ENCODE assay signal across 10 cellular contexts in the genomic region with DNA sequence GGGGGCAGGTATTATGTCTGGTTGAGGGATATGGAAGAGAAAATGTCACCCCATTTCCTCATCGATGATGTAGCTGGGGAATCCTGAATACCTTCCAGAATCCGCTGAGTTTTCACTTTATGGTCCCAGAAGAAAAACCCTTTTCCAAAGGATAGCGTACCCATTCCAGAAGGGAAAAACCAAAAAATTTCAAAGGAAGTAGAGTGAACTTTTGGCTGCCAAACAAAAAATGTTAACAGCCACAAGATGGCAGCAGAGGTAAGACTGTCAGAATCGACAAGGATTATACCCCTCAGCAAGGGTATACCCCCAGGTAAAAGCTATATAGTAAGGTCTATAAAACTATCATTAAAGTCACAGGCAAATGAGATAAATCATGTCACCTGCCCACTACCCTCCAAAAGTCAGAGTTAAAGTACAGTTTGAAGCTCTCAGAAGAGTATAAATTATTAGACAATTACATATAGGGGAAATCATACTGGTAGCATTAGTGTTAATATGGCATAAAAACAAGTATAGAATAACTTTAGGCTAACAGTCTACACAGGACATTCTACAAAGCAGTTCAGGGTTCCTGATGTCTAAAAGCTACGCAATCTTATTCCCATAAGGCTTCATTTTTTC. TPM values are rescaled to one million over a fixed set of nuclear protein-coding genes. Genes with fewer than 3 reads are reported as not detected.
DNase-seq lines count a peak whose midpoint lies in the region; ATAC-seq and TF ChIP-seq lines count a peak whose summit lies in the region.
"Had no signal": no experiment of that assay in that cellular context is flagged by ENCODE, and none has a peak within 500 bp of the region (broad histone marks: within the 10 kb centered on the region; RNA-seq: fewer than 3 reads in every experiment).

No MANE protein-coding gene starts in this region.

- peak; percentile 67 for TF ChIP-seq CTCF in foreskin fibroblast (IDR thresholded peaks at IDR 0.05; ENCODE audit: low read depth, low read length)

- H3K9me3 Mint-ChIP-seq in activated CD4-positive, alpha-beta T cell treated with anti-CD3 and anti-CD28 coated beads, Interleukin-2, amount 10 ng/mL, durations not matched to agents 7 days and 5 days, result no peaks in the 10 kb centered on the region
- no peaks in the 10 kb centered on the region for H3K9me3 Mint-ChIP-seq in stimulated activated naive B cell treated with anti-CD40 and anti-IgM and Interleukin-4, amounts not matched to agents 10 μg/mL and 1 μg/mL and 100 μg/mL, for 72 hours
- H3K9me3 Mint-ChIP-seq: CD8-positive, alpha-beta memory T cell had no signal

- H3K4me3 ChIP-seq in foreskin fibroblast (ENCODE audit: low read depth in 1 of 2, low read length in 2 of 2), result no peak overlapping the region

- POLR2A ChIA-PET in activated CD4-positive, alpha-beta T cell treated with anti-CD3 and anti-CD28 coated beads, Interleukin-2, amount 10 ng/mL, durations not matched to agents 7 days and 5 days (lab: Charles Lee), result interaction anchor here (0.7 kb wide), 1 partner anchor 17 kb away, joined by 3 read pairs; no protein-coding TSS in a partner anchor

- H3K36me3 Mint-ChIP-seq in activated CD4-positive, alpha-beta T cell treated with anti-CD3 and anti-CD28 coated beads, Interleukin-2, amount 10 ng/mL, durations not matched to agents 7 days and 5 days (ENCODE audit: low read depth), result peaks cover 57% of the 10 kb centered on the region
- peaks cover 28 to 52% of the 10 kb centered on the region in 2 donors for H3K36me3 Mint-ChIP-seq in stimulated activated naive B cell treated with anti-CD40 and anti-IgM and Interleukin-4, amounts not matched to agents 10 μg/mL and 1 μg/mL and 100 μg/mL, for 72 hours

- DNase-seq in activated CD4-positive, alpha-beta T cell treated with anti-CD3 and anti-CD28 coated beads, Interleukin-2, amount 10 ng/mL, durations not matched to agents 7 days and 5 days, result peak; percentile 59
- DNase-seq in activated CD4-positive, alpha-beta T cell treated with anti-CD3 and anti-CD28 coated beads, Interleukin-2, amount 50 U/mL, for 4 hours, result no peak
- DNase-seq in RPMI7951 (ENCODE audit: low read depth) (peak; percentile 33), foreskin fibroblast (peak in 1 of 2 donors; percentile 71), KG1 (lab: John Stamatoyannopoulos, UW) (no peak)
- no peak for DNase-seq in stimulated activated naive B cell treated with anti-CD40 and anti-IgM and Interleukin-4, amounts not matched to agents 10 μg/mL and 1 μg/mL and 100 μg/mL, for 72 hours
- DNase-seq: Kasumi-1 had no signal

- peak; percentile 54 to 60 for ATAC-seq in stimulated activated naive B cell treated with anti-CD40 and anti-IgM and Interleukin-4, amounts not matched to agents 10 μg/mL and 1 μg/mL and 100 μg/mL, for 72 hours (replicated peaks)
- ATAC-seq in GM18858 (IDR thresholded peaks at IDR 0.05; ENCODE audit: unreplicated experiment), result no peak
- no peak for ATAC-seq in HG02870 (IDR thresholded peaks at IDR 0.05; ENCODE audit: unreplicated experiment)

- no peak overlapping the region for H3K4me3 Mint-ChIP-seq in activated CD4-positive, alpha-beta T cell treated with anti-CD3 and anti-CD28 coated beads, Interleukin-2, amount 10 ng/mL, durations not matched to agents 7 days and 5 days
- H3K4me3 Mint-ChIP-seq in stimulated activated naive B cell treated with anti-CD40 and anti-IgM and Interleukin-4, amounts not matched to agents 10 μg/mL and 1 μg/mL and 100 μg/mL, for 72 hours, result no peak overlapping the region
- H3K4me3 Mint-ChIP-seq: CD8-positive, alpha-beta memory T cell had no signal

- CTCF ChIA-PET in activated CD4-positive, alpha-beta T cell treated with anti-CD3 and anti-CD28 coated beads, Interleukin-2, amount 10 ng/mL, durations not matched to agents 7 days and 5 days (lab: Charles Lee), result interaction anchor here (0.6 to 2.7 kb wide), 13 partner anchors 8 to 534 kb away, joined by 3 to 19 read pairs (median 5); a partner anchor contains a TSS

- H3K27me3 Mint-ChIP-seq in activated CD4-positive, alpha-beta T cell treated with anti-CD3 and anti-CD28 coated beads, Interleukin-2, amount 10 ng/mL, durations not matched to agents 7 days and 5 days, result no peaks in the 10 kb centered on the region
- no peaks in the 10 kb centered on the region for H3K27me3 Mint-ChIP-seq in stimulated activated naive B cell treated with anti-CD40 and anti-IgM and Interleukin-4, amounts not matched to agents 10 μg/mL and 1 μg/mL and 100 μg/mL, for 72 hours
- H3K27me3 Mint-ChIP-seq: CD8-positive, alpha-beta memory T cell had no signal

- H3K4me1 Mint-ChIP-seq in activated CD4-positive, alpha-beta T cell treated with anti-CD3 and anti-CD28 coated beads, Interleukin-2, amount 10 ng/mL, durations not matched to agents 7 days and 5 days, result peaks cover 5% of the 10 kb centered on the region
- peaks cover 19 to 21% of the 10 kb centered on the region in 2 donors for H3K4me1 Mint-ChIP-seq in stimulated activated naive B cell treated with anti-CD40 and anti-IgM and Interleukin-4, amounts not matched to agents 10 μg/mL and 1 μg/mL and 100 μg/mL, for 72 hours

- H3K27ac Mint-ChIP-seq in activated CD4-positive, alpha-beta T cell treated with anti-CD3 and anti-CD28 coated beads, Interleukin-2, amount 10 ng/mL, durations not matched to agents 7 days and 5 days, result no peak overlapping the region
- no peak overlapping the region for H3K27ac Mint-ChIP-seq in stimulated activated naive B cell treated with anti-CD40 and anti-IgM and Interleukin-4, amounts not matched to agents 10 μg/mL and 1 μg/mL and 100 μg/mL, for 72 hours

RNA-seq across cellular contexts. Expression of a gene that starts 18.0 kb away (rescaled TPM):
- total RNA-seq in activated CD4-positive, alpha-beta T cell treated with anti-CD3 and anti-CD28 coated beads, Interleukin-2, amount 10 ng/mL, durations not matched to agents 7 days and 5 days, result 100 to 1,000 TPM; 202 to 221 TPM
- 37.1 and 38.9 TPM in 2 replicates for total RNA-seq in RPMI7951 (2014; rRNA removed; shearing (Covaris generic))

RNA-seq across cellular contexts. Expression of a gene that starts 18.4 kb away (rescaled TPM):
- total RNA-seq in activated CD4-positive, alpha-beta T cell treated with anti-CD3 and anti-CD28 coated beads, Interleukin-2, amount 10 ng/mL, durations not matched to agents 7 days and 5 days, result 10 to 100 TPM; 48.0 to 48.2 TPM
- 62.0 and 65.7 TPM in 2 replicates for total RNA-seq in RPMI7951 (2014; rRNA removed; shearing (Covaris generic))

RNA-seq across cellular contexts. Expression of a gene that starts 19.6 kb away (rescaled TPM):
- 1 to 10 TPM; 2.9 to 3.0 TPM for total RNA-seq in activated CD4-positive, alpha-beta T cell treated with anti-CD3 and anti-CD28 coated beads, Interleukin-2, amount 10 ng/mL, durations not matched to agents 7 days and 5 days
- 6.7 and 8.3 TPM in 2 replicates for total RNA-seq in RPMI7951 (2014; rRNA removed; shearing (Covaris generic))

RNA-seq across cellular contexts. Expression of a gene that starts 27.9 kb away (rescaled TPM):
- total RNA-seq in activated CD4-positive, alpha-beta T cell treated with anti-CD3 and anti-CD28 coated beads, Interleukin-2, amount 10 ng/mL, durations not matched to agents 7 days and 5 days, result not detected
- total RNA-seq in RPMI7951 (2014; rRNA removed; shearing (Covaris generic)), result not detected in 2 replicates
- total RNA-seq: CD8-positive, alpha-beta memory T cell had no signal

RNA-seq across cellular contexts. Expression of a gene that starts 34.9 kb away (rescaled TPM):
- total RNA-seq in activated CD4-positive, alpha-beta T cell treated with anti-CD3 and anti-CD28 coated beads, Interleukin-2, amount 10 ng/mL, durations not matched to agents 7 days and 5 days, result under 1 TPM in 1 of 2 experiments, not detected in 1; 0.21 TPM
- total RNA-seq in RPMI7951 (2014; rRNA removed; shearing (Covaris generic)), result 0.10 TPM in 1 of 2 replicates, not detected in the other
- total RNA-seq: CD8-positive, alpha-beta memory T cell had no signal

Comparison
In these comparisons a context has a peak if more than half of its experiments do, and no peak if none do; other contexts are left out.
1. DNase-seq: peak in activated CD4-positive, alpha-beta T cell treated with anti-CD3 and anti-CD28 coated beads, Interleukin-2, amount 10 ng/mL, durations not matched to agents 7 days and 5 days (single experiment) and RPMI7951 (single experiment); none in activated CD4-positive, alpha-beta T cell treated with anti-CD3 and anti-CD28 coated beads, Interleukin-2, amount 50 U/mL, for 4 hours (0 of 2), stimulated activated naive B cell treated with anti-CD40 and anti-IgM and Interleukin-4, amounts not matched to agents 10 μg/mL and 1 μg/mL and 100 μg/mL, for 72 hours (single experiment) and KG1 (single experiment).
2. ATAC-seq: peak in stimulated activated naive B cell treated with anti-CD40 and anti-IgM and Interleukin-4, amounts not matched to agents 10 μg/mL and 1 μg/mL and 100 μg/mL, for 72 hours (2 of 2); none in GM18858 (single experiment) and HG02870 (single experiment).